Comparison of ENCODE assay signal across 7 cellular contexts in genomic region chr20:33570095-33570391, GRCh38.
DNase-seq lines count a peak whose midpoint lies in the region; ATAC-seq and TF ChIP-seq lines count a peak whose summit lies in the region.
"Not testable (repeated sequence)": the region's sequence is repeated elsewhere in the genome, so short reads cannot be mapped to it uniquely, and the experiment has no call there.

No MANE protein-coding gene starts in this region.

- not testable (repeated sequence) for H3K27me3 Mint-ChIP-seq in MCF 10A (ENCODE audit: insufficient read depth, unreplicated experiment); progenitor cell of endocrine pancreas

- H3K27ac Mint-ChIP-seq in MCF 10A (ENCODE audit: low read depth, unreplicated experiment) (peak overlapping the region; percentile 74), progenitor cell of endocrine pancreas (peak overlapping the region; percentile 4)

- H3K9me3 Mint-ChIP-seq in MCF 10A (ENCODE audit: unreplicated experiment); progenitor cell of endocrine pancreas (ENCODE audit: low read depth): not testable (repeated sequence)

- H3K9me3 ChIP-seq in Karpas-422 (ENCODE audit: low read length); SK-N-MC (ENCODE audit: low read depth, low read length); esophagus (ENCODE audit: control insufficient read depth in 2 of 2, insufficient read depth in 1 of 2, low read depth in 1 of 2, low read length in 1 of 2); left lung; thymus (ENCODE audit: control insufficient read depth): not testable (repeated sequence)

- BruUV-seq in MCF 10A (replicated peaks; lab: Mats Ljungman, UMichigan) = not testable (repeated sequence)

- not testable (repeated sequence) for H3K4me3 ChIP-seq in Karpas-422 (ENCODE audit: low read length); SK-N-MC; esophagus (ENCODE audit: low read depth in 1 of 2, low read length in 2 of 2); left lung; thymus (ENCODE audit: low read length)

- not testable (repeated sequence) for H2AFZ ChIP-seq in Karpas-422 (ENCODE audit: low read length)

- not testable (repeated sequence) for DNase-seq in Karpas-422; SK-N-MC (ENCODE audit: low read depth, low spot score); MCF 10A (ENCODE audit: unreplicated experiment); left lung; progenitor cell of endocrine pancreas (ENCODE audit: low spot score, unreplicated experiment)

- H3K4me3 Mint-ChIP-seq in MCF 10A (ENCODE audit: unreplicated experiment); progenitor cell of endocrine pancreas (ENCODE audit: low read depth): not testable (repeated sequence)

- H3K4me2 ChIP-seq in Karpas-422 (ENCODE audit: low read depth, low read length, poor library complexity, severe bottlenecking) = not testable (repeated sequence)

- H3K4me1 ChIP-seq in Karpas-422 (ENCODE audit: low read length) (peaks cover 89% of the 10 kb centered on the region), left lung (peaks cover 5 to 11% of the 10 kb centered on the region in 2 donors), thymus (ENCODE audit: control insufficient read depth, insufficient read depth, low read length) (peaks cover 17% of the 10 kb centered on the region)
- not testable (repeated sequence) for H3K4me1 ChIP-seq in esophagus (ENCODE audit: control insufficient read depth in 2 of 2, insufficient read depth in 2 of 2, low read length in 1 of 2)

- H3K27me3 ChIP-seq in Karpas-422 (ENCODE audit: low read length); esophagus (ENCODE audit: control insufficient read depth in 1 of 2, insufficient read depth in 2 of 2, low read length in 2 of 2); left lung; thymus (ENCODE audit: control insufficient read depth, insufficient read depth): not testable (repeated sequence)

- not testable (repeated sequence) for H3K36me3 Mint-ChIP-seq in MCF 10A (ENCODE audit: insufficient read depth, unreplicated experiment); progenitor cell of endocrine pancreas (ENCODE audit: insufficient read depth)

- CTCF ChIA-PET in MCF 10A (lab: Yijun Ruan, JAX) = interaction anchor here (0.8 to 1.0 kb wide), 2 partner anchors 9 to 14 kb away, joined by 3 read pairs; no protein-coding TSS in a partner anchor

- H3K27ac ChIP-seq in Karpas-422 (ENCODE audit: low read length) = peak overlapping the region; percentile 95
- peak overlapping the region; percentile 43 for H3K27ac ChIP-seq in SK-N-MC
- H3K27ac ChIP-seq in esophagus (ENCODE audit: low read depth in 2 of 2, low read length in 1 of 2) = peak overlapping the region; percentile 51 to 63
- peak overlapping the region; percentile 28 to 37 for H3K27ac ChIP-seq in left lung
- H3K27ac ChIP-seq in thymus (ENCODE audit: low read depth) = peak overlapping the region; percentile 65

- H3K4me1 Mint-ChIP-seq in MCF 10A (ENCODE audit: insufficient read depth, unreplicated experiment) (peaks cover 24% of the 10 kb centered on the region), progenitor cell of endocrine pancreas (ENCODE audit: low read depth) (peaks cover 36% of the 10 kb centered on the region)

- not testable (repeated sequence) for H3K9me2 ChIP-seq in Karpas-422 (replicated peaks; ENCODE audit: insufficient read depth, low read length)

- POLR2A ChIA-PET in MCF 10A (lab: Yijun Ruan, JAX) = interaction anchor here (0.9 to 2.3 kb wide), 9 partner anchors 8 to 97 kb away, joined by 4 to 18 read pairs (median 6); partner anchors contain the start of gene CBFA2T2

- ATAC-seq in left lung = not testable (repeated sequence)

- peaks cover 96% of the 10 kb centered on the region for H3K79me2 ChIP-seq in Karpas-422 (ENCODE audit: low read length)

- WGBS in esophagus, 2 donors = 52 to 62% methylated on average over 3 of the region's 3 CpGs
- WGBS in thymus = 92% methylated on average over 3 of the region's 3 CpGs

- H4K20me1 ChIP-seq in Karpas-422 (ENCODE audit: insufficient read depth, low read depth, low read length) = not testable (repeated sequence)

- not testable (repeated sequence) for H3K9ac ChIP-seq in Karpas-422 (ENCODE audit: low read length)
- H3K9ac ChIP-seq in SK-N-MC (ENCODE audit: insufficient read length) = peak overlapping the region; percentile 0

- TF ChIP-seq CTCF in MCF 10A (IDR thresholded peaks at IDR 0.05; ENCODE audit: unreplicated experiment); left lung (IDR thresholded peaks at IDR 0.05); progenitor cell of endocrine pancreas (IDR thresholded peaks at IDR 0.05; ENCODE audit: unreplicated experiment): not testable (repeated sequence)

- intact Hi-C loops in MCF 10A (cut with micrococcal nuclease); left lung (cut with DNase I): not testable (repeated sequence)

- H3K36me3 ChIP-seq in Karpas-422 (ENCODE audit: insufficient read depth, low read length); SK-N-MC (ENCODE audit: insufficient read depth, low read length); esophagus (ENCODE audit: control insufficient read depth in 2 of 2, insufficient read depth in 2 of 2, low read length in 1 of 2); left lung; thymus (ENCODE audit: control insufficient read depth, insufficient read depth): not testable (repeated sequence)

Comparison
In these comparisons a context has a peak if more than half of its experiments do, and no peak if none do; other contexts are left out.
1. H3K27ac ChIP-seq: peak in every context shown above with its lines; median percentile 95 in Karpas-422; 65 in thymus; 57 in esophagus; 43 in SK-N-MC; 32 in left lung.